ENCODE assay signal across 14 cellular contexts in the genomic region with DNA sequence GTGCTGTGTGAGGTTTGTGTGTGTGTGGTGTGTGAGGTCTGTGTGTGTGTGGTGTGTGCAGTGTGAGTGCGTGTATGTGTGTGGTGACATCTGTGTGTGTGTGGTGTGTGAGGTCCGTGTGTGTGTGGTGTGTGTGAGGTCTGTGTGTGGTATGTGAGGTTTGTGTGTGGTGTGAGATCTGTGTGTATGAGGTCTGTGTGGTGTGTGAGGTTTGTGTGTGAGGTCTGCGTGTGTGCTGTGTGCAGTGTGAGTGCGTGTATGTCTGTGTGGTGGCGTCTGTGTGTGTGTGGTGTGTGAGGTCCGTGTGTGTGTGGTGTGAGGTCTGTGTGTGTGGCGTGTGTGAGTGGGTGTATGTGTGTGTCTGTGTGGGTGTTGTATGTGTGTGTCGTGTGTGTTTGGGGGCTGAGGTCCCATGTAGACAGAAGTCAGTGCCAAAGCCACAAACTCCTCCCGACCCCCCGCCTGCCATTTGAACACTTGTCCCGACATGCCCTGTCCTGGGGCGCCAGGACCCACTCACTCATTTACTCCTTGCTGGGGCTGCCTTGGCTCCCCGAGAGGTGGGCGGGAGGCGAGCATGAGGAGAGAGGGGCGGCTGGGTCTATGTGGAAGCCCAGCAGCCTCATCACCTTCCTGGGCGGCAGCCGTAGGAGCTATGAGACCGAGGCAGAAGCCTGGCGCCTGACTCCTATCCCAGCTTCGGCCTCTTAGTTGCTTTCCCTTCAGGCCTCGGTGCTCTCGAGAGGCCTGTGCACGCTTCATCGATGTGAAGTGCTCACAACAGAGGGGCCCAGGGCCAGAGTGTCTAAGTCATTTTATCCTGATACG. TPM values are rescaled to one million over a fixed set of nuclear protein-coding genes. Genes with fewer than 3 reads are reported as not detected.
A peak's percentile ranks its signal among the peaks of the same experiment; 100 is the strongest.
DNase-seq lines count a peak whose midpoint lies in the region; ATAC-seq and TF ChIP-seq lines count a peak whose summit lies in the region.
"Had no signal": no experiment of that assay in that cellular context is flagged by ENCODE, and none has a peak within 500 bp of the region (broad histone marks: within the 10 kb centered on the region; RNA-seq: fewer than 3 reads in every experiment).

No MANE protein-coding gene starts in this region.

- no peak overlapping the region for H2BK15ac ChIP-seq in H9 (ENCODE audit: low read depth, low read length)

- H3K79me2 ChIP-seq in H9 (ENCODE audit: insufficient read depth, low read length) = no peaks in the 10 kb centered on the region

- H3K27ac Mint-ChIP-seq in H9 = no peak overlapping the region
- H3K27ac Mint-ChIP-seq in endothelial cell (ENCODE audit: unreplicated experiment) = no peak overlapping the region
- H3K27ac Mint-ChIP-seq: natural killer cell treated with Interleukin-12 subunit alpha and Interleukin-12 subunit beta and Interleukin-15 and Interleukin-18, amount 100 ng/mL, for 72 hours had no signal

- intact Hi-C loops in left ventricle myocardium inferior (cut with micrococcal nuclease) = no loop called here

- H4K5ac ChIP-seq in H9 (ENCODE audit: insufficient read length, low read depth, low read length) = no peak overlapping the region

- no peak overlapping the region for H2BK12ac ChIP-seq in H9 (ENCODE audit: insufficient read length, low read depth, low read length)

- H4K91ac ChIP-seq in H9 (ENCODE audit: insufficient read length, low read depth, low read length) = no peak overlapping the region

- no peak overlapping the region for H3K4me2 ChIP-seq in H9 (ENCODE audit: insufficient read depth, insufficient read length, low read length)

- H3K4me1 Mint-ChIP-seq in H9 (peaks cover 0 to 6% of the 10 kb centered on the region in 2 experiments; a peak in 2 of 4 replicates), endothelial cell (ENCODE audit: unreplicated experiment) (peaks cover 12% of the 10 kb centered on the region)

- H2BK20ac ChIP-seq in H9 (ENCODE audit: low read depth, low read length, poor library complexity, severe bottlenecking) = no peak overlapping the region

- CTCF ChIA-PET in RWPE1 (lab: Yijun Ruan, JAX) = interaction anchor here (0.7 kb wide), 1 partner anchor 70 kb away, joined by 4 read pairs; no protein-coding TSS in a partner anchor

- no peak overlapping the region for H3K4ac ChIP-seq in H9 (ENCODE audit: low read depth, low read length)

- WGBS in H9 (ENCODE audit: extremely low coverage, insufficient read length, low lambda C conversion rate) = 100% methylated on average over 1 of the region's 26 CpGs

- peaks cover 2% of the 10 kb centered on the region for H4K20me1 ChIP-seq in H9 (ENCODE audit: control insufficient read depth, insufficient read depth, insufficient read length)

- DNase-seq in H9 = peak; percentile 46
- no peak for DNase-seq in RWPE1 (ENCODE audit: low spot score)
- no peak for DNase-seq in left ventricle myocardium inferior
- no peak for DNase-seq in endothelial cell (ENCODE audit: low spot score)
- DNase-seq in NCI-H1105 treated with DMSO at 0.1 percent for 48 hours (lab: John Stamatoyannopoulos, UW) = no peak
- DNase-seq: activated T-cell treated with anti-CD3 and anti-CD28 coated beads, Interleukin-2, amount 50 U/mL, for 4 hours; amygdala; dermis blood vessel endothelial cell; KG1; NCI-H2029 had no signal

- no peak overlapping the region for H3K23ac ChIP-seq in H9 (ENCODE audit: insufficient read length, low read depth, low read length)

- no peaks in the 10 kb centered on the region for H3K27me3 ChIP-seq in H9 (ENCODE audit: insufficient read depth, low read length)
- H3K27me3 ChIP-seq in left ventricle myocardium inferior (ENCODE audit: low read depth) = no peaks in the 10 kb centered on the region

- H4K8ac ChIP-seq in H9 (replicated peaks; ENCODE audit: insufficient read length, low read depth, low read length) = peak overlapping the region; percentile 1

- H3K4me3 ChIP-seq in left ventricle myocardium inferior = no peak overlapping the region

- no peak overlapping the region for H3K9ac ChIP-seq in H9 (ENCODE audit: extremely low read depth, insufficient read length, low read length)

- POLR2A ChIA-PET in RWPE1 (lab: Yijun Ruan, JAX; ENCODE audit: low non-redundant PET) = no interaction called here

- no peak overlapping the region for H2BK120ac ChIP-seq in H9 (ENCODE audit: low read depth, low read length, poor library complexity, severe bottlenecking)

- ATAC-seq in HG03521 (IDR thresholded peaks at IDR 0.05; ENCODE audit: unreplicated experiment) = no peak
- ATAC-seq: activated CD4-positive, CD25-positive, alpha-beta regulatory T cell treated with anti-CD3 and anti-CD28 coated beads, Interleukin-2, amount 50 U/mL, for 24 hours; activated T-cell treated with anti-CD3 and anti-CD28 coated beads, Interleukin-2, amount 50 U/mL, for 4 hours had no signal

- H2AFZ ChIP-seq in H9 (ENCODE audit: low read length) = no peak overlapping the region

- no peaks in the 10 kb centered on the region for H3K9me3 Mint-ChIP-seq in H9
- no peaks in the 10 kb centered on the region for H3K9me3 Mint-ChIP-seq in endothelial cell (ENCODE audit: unreplicated experiment)
- H3K9me3 Mint-ChIP-seq: activated T-cell treated with anti-CD3 and anti-CD28 coated beads, Interleukin-2, amount 50 U/mL, for 4 hours; natural killer cell treated with Interleukin-12 subunit alpha and Interleukin-12 subunit beta and Interleukin-15 and Interleukin-18, amount 100 ng/mL, for 72 hours had no signal

- H3K36me3 ChIP-seq in left ventricle myocardium inferior = peaks cover 24% of the 10 kb centered on the region

- H3K56ac ChIP-seq in H9 (ENCODE audit: insufficient read length, low read depth, low read length) = no peak overlapping the region

- no peaks in the 10 kb centered on the region for H3K23me2 ChIP-seq in H9 (ENCODE audit: insufficient read length, low read depth, low read length, poor library complexity, severe bottlenecking)

- H3K36me3 Mint-ChIP-seq in H9 (ENCODE audit: insufficient read depth in 1 of 3, low read depth in 3 of 3) (peaks cover 12 to 20% (median 13%) of the 10 kb centered on the region in 3 experiments; a peak in 6 of 7 replicates), endothelial cell (ENCODE audit: low read depth, unreplicated experiment) (peaks cover 27% of the 10 kb centered on the region)
- H3K36me3 Mint-ChIP-seq: natural killer cell treated with Interleukin-12 subunit alpha and Interleukin-12 subunit beta and Interleukin-15 and Interleukin-18, amount 100 ng/mL, for 72 hours had no signal

- H2BK5ac ChIP-seq in H9 (ENCODE audit: insufficient read length, low read length) = no peak overlapping the region

- no peak overlapping the region for H3T11ph ChIP-seq in H9 (ENCODE audit: low read length)

- H3K27ac ChIP-seq in H9 (ENCODE audit: insufficient read length, low read depth, low read length) (no peak overlapping the region), RWPE1 (peak overlapping the region; percentile 81), left ventricle myocardium inferior (replicated peaks) (peak overlapping the region; percentile 81), temporal lobe (ENCODE audit: low read depth, low read length) (peak overlapping the region; percentile 0)

- TF ChIP-seq CTCF in H9 (conservative IDR thresholded peaks at IDR 0.05) (no peak), RWPE1 (conservative IDR thresholded peaks at IDR 0.05; ENCODE audit: low read depth) (no peak), left ventricle myocardium inferior (IDR thresholded peaks at IDR 0.05; ENCODE audit: borderline replicate concordance) (no peak), endothelial cell (IDR thresholded peaks at IDR 0.05; ENCODE audit: unreplicated experiment) (no peak)

- H3K27me3 Mint-ChIP-seq in H9 (ENCODE audit: low read depth) = no peaks in the 10 kb centered on the region
- H3K27me3 Mint-ChIP-seq in endothelial cell (ENCODE audit: unreplicated experiment) = peaks cover 9% of the 10 kb centered on the region
- H3K27me3 Mint-ChIP-seq: natural killer cell treated with Interleukin-12 subunit alpha and Interleukin-12 subunit beta and Interleukin-15 and Interleukin-18, amount 100 ng/mL, for 72 hours had no signal

- H3K79me1 ChIP-seq in H9 (ENCODE audit: insufficient read depth, low read depth, low read length, poor library complexity, severe bottlenecking) = no peaks in the 10 kb centered on the region

- H3K18ac ChIP-seq in H9 (ENCODE audit: insufficient read length, low read depth, low read length) = peak overlapping the region; percentile 3

- H3K4me1 ChIP-seq in H9 (ENCODE audit: insufficient read depth, low read length) (no peaks in the 10 kb centered on the region), left ventricle myocardium inferior (peaks cover 37% of the 10 kb centered on the region)

- no peaks in the 10 kb centered on the region for H3K9me3 ChIP-seq in H9 (ENCODE audit: control insufficient read depth, low read depth, low read length)
- no peaks in the 10 kb centered on the region for H3K9me3 ChIP-seq in left ventricle myocardium inferior (replicated peaks)

- no peak overlapping the region for H2AK5ac ChIP-seq in H9 (ENCODE audit: insufficient read length, low read length)

- no peak overlapping the region for H3K14ac ChIP-seq in H9 (ENCODE audit: insufficient read depth, low read length)

- H3K4me3 Mint-ChIP-seq in H9 (no peak overlapping the region), endothelial cell (ENCODE audit: unreplicated experiment) (no peak overlapping the region)
- H3K4me3 Mint-ChIP-seq: activated T-cell treated with anti-CD3 and anti-CD28 coated beads, Interleukin-2, amount 50 U/mL, for 4 hours; natural killer cell treated with Interleukin-12 subunit alpha and Interleukin-12 subunit beta and Interleukin-15 and Interleukin-18, amount 100 ng/mL, for 72 hours had no signal

RNA-seq across cellular contexts. Expression of a gene that starts 20.5 kb away (rescaled TPM):
- total RNA-seq in H9 (2021) (7.9 and 8.1 TPM in 2 replicates), left ventricle myocardium inferior (89.7 TPM), temporal lobe (4.2 TPM), endothelial cell (ENCODE audit: unreplicated experiment) (19.8 TPM)

RNA-seq across cellular contexts. Expression of a gene that starts 55.1 kb away (rescaled TPM):
- total RNA-seq in H9 (2021) (16.3 and 16.5 TPM in 2 replicates), left ventricle myocardium inferior (23.0 TPM), temporal lobe (15.2 TPM), endothelial cell (ENCODE audit: unreplicated experiment) (18.8 TPM)
